ENCODE assay signal across 1 cellular context in genomic region chr10:13331641-13332040, GRCh38.
TF ChIP-seq lines count a peak whose summit lies in the region.

No MANE protein-coding gene starts in this region.

TF ChIP-seq in WTC11, 78 proteins besides CTCF, POLR2A, EP300 and RAD21 (continued from another document):
- TF ChIP-seq, protein P1, sequence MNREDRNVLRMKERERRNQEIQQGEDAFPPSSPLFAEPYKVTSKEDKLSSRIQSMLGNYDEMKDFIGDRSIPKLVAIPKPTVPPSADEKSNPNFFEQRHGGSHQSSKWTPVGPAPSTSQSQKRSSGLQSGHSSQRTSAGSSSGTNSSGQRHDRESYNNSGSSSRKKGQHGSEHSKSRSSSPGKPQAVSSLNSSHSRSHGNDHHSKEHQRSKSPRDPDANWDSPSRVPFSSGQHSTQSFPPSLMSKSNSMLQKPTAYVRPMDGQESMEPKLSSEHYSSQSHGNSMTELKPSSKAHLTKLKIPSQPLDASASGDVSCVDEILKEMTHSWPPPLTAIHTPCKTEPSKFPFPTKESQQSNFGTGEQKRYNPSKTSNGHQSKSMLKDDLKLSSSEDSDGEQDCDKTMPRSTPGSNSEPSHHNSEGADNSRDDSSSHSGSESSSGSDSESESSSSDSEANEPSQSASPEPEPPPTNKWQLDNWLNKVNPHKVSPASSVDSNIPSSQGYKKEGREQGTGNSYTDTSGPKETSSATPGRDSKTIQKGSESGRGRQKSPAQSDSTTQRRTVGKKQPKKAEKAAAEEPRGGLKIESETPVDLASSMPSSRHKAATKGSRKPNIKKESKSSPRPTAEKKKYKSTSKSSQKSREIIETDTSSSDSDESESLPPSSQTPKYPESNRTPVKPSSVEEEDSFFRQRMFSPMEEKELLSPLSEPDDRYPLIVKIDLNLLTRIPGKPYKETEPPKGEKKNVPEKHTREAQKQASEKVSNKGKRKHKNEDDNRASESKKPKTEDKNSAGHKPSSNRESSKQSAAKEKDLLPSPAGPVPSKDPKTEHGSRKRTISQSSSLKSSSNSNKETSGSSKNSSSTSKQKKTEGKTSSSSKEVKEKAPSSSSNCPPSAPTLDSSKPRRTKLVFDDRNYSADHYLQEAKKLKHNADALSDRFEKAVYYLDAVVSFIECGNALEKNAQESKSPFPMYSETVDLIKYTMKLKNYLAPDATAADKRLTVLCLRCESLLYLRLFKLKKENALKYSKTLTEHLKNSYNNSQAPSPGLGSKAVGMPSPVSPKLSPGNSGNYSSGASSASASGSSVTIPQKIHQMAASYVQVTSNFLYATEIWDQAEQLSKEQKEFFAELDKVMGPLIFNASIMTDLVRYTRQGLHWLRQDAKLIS (CRISPR knock-in tag; IDR thresholded peaks at IDR 0.05; ENCODE audit: borderline replicate concordance) = no peak
- TF ChIP-seq GRHL2 (CRISPR knock-in tag; IDR thresholded peaks at IDR 0.05; ENCODE audit: insufficient replicate concordance, severe bottlenecking) = no peak
